9 cellular contexts compared by ENCODE assay signal in the genomic region with DNA sequence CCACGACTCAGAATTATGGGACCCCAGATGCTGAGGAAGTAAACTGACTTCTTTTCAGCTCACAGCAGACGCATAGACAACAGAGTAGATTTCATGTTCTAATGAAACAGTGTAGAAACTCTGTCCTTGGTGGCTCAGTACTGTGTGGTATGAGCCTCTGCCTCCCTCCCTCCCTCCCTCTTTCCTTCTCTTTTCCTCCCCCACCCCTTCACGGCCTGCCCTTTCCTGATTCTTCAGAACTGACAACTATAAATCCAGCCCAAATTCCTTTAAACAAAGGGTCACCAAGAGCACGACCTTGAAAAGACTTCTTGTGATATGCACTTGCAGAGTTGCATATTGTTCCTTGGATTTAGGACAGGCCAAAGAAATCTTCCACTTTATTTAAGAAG.
DNase-seq lines count a peak whose midpoint lies in the region; ATAC-seq and TF ChIP-seq lines count a peak whose summit lies in the region.
"Had no signal": no experiment of that assay in that cellular context is flagged by ENCODE, and none has a peak within 500 bp of the region (broad histone marks: within the 10 kb centered on the region; RNA-seq: fewer than 3 reads in every experiment).

No MANE protein-coding gene starts in this region.

- no TSS peak for BruUV-seq in mammary epithelial cell (replicated peaks; lab: Mats Ljungman, UMichigan)

- H3K27ac Mint-ChIP-seq in activated CD4-positive, alpha-beta T cell treated with anti-CD3 and anti-CD28 coated beads, Interleukin-2, amount 10 ng/mL, durations not matched to agents 24 days and 14 days = peak overlapping the region; percentile 83

- TF ChIP-seq CTCF in mammary epithelial cell (conservative IDR thresholded peaks at IDR 0.05 in 1 of 2, IDR thresholded peaks at IDR 0.05 in 1 of 2; ENCODE audit: extremely low read depth in 1 of 2, insufficient read depth in 1 of 2, low read depth in 1 of 2, low read length in 2 of 2) (no peak), tibial nerve (IDR thresholded peaks at IDR 0.05) (no peak)

- no peaks in the 10 kb centered on the region for H3K27me3 ChIP-seq in mammary epithelial cell (ENCODE audit: insufficient read depth, low read length)
- H3K27me3 ChIP-seq in tibial nerve = no peaks in the 10 kb centered on the region

- no peaks in the 10 kb centered on the region for H3K27me3 Mint-ChIP-seq in activated CD4-positive, alpha-beta T cell treated with anti-CD3 and anti-CD28 coated beads, Interleukin-2, amount 10 ng/mL, durations not matched to agents 24 days and 14 days

- no peak for DNase-seq in activated CD4-positive, alpha-beta T cell treated with anti-CD3 and anti-CD28 coated beads, Interleukin-2, amount 10 ng/mL, durations not matched to agents 24 days and 14 days
- DNase-seq in activated CD4-positive, alpha-beta T cell treated with anti-CD3 and anti-CD28 coated beads, Interleukin-2, amount 50 U/mL, for 48 hours = no peak
- no peak for DNase-seq in mammary epithelial cell
- DNase-seq in tibial nerve (ENCODE audit: low spot score in 2 of 2) = no peak
- DNase-seq in NCI-H446 (lab: John Stamatoyannopoulos, UW) = no peak
- DNase-seq: amniotic stem cell had no signal

- H3K4me3 Mint-ChIP-seq in activated CD4-positive, alpha-beta T cell treated with anti-CD3 and anti-CD28 coated beads, Interleukin-2, amount 10 ng/mL, durations not matched to agents 24 days and 14 days = peak overlapping the region; percentile 74

- H3K36me3 ChIP-seq in mammary epithelial cell (ENCODE audit: insufficient read depth, low read length) (no peaks in the 10 kb centered on the region), mesodermal cell (ENCODE audit: control insufficient read depth, insufficient read depth, low read length) (no peaks in the 10 kb centered on the region), tibial nerve (no peaks in the 10 kb centered on the region)

- ATAC-seq in HG03139 (IDR thresholded peaks at IDR 0.05; ENCODE audit: unreplicated experiment) = no peak
- ATAC-seq in HG02852 (IDR thresholded peaks at IDR 0.05; ENCODE audit: unreplicated experiment) = no peak

- intact Hi-C loops in activated CD4-positive, alpha-beta T cell treated with anti-CD3 and anti-CD28 coated beads, Interleukin-2, amount 10 ng/mL, durations not matched to agents 24 days and 14 days (cut with micrococcal nuclease) = loop anchor here (2.0 kb wide), 3 partner anchors 21 to 41 kb away; no protein-coding TSS in a partner anchor
- intact Hi-C loops in mammary epithelial cell (cut with micrococcal nuclease) = loop anchor here (5.0 kb wide), 2 partner anchors 161 to 231 kb away; no protein-coding TSS in a partner anchor

- peak overlapping the region; percentile 53 for H3K9ac ChIP-seq in mammary epithelial cell (ENCODE audit: insufficient read depth, low read length)

- peak overlapping the region; percentile 82 for H2AFZ ChIP-seq in mammary epithelial cell (ENCODE audit: low read depth, low read length)

- peaks cover 2% of the 10 kb centered on the region for H3K9me3 Mint-ChIP-seq in activated CD4-positive, alpha-beta T cell treated with anti-CD3 and anti-CD28 coated beads, Interleukin-2, amount 10 ng/mL, durations not matched to agents 24 days and 14 days

- H3K9me3 ChIP-seq in mammary epithelial cell (replicated peaks; ENCODE audit: insufficient read depth, low read length) (no peaks in the 10 kb centered on the region), mesodermal cell (ENCODE audit: control insufficient read depth, low read length) (no peaks in the 10 kb centered on the region), tibial nerve (no peaks in the 10 kb centered on the region)

- no peaks in the 10 kb centered on the region for H4K20me1 ChIP-seq in mammary epithelial cell (ENCODE audit: insufficient read depth, low read length)

- H3K4me3 ChIP-seq in mammary epithelial cell (replicated peaks in 1 of 3; ENCODE audit: insufficient read depth in 1 of 3, low read depth in 2 of 3, low read length in 3 of 3) (no peak overlapping the region), mesodermal cell (ENCODE audit: extremely low read depth, insufficient read depth, low read length, poor library complexity, severe bottlenecking) (no peak overlapping the region), tibial nerve (peak overlapping the region; percentile 15 to 42 (median 28))

- 0% methylated on average over 2 of the region's 4 CpGs for WGBS in mammary epithelial cell (ENCODE audit: low coverage, missing lambda C conversion rate)
- 0% methylated on average over 1 to 3 of the region's 4 CpGs for WGBS in mesodermal cell (ENCODE audit: insufficient coverage in 2 of 2), 2 experiments
- 0 to 3% methylated on average over 4 of the region's 4 CpGs for WGBS in tibial nerve, 2 donors

- in situ Hi-C loops in mammary epithelial cell (cut with MboI; ENCODE audit: low sequenced_read_pairs in 2 of 2) = no loop called here

- H3K36me3 Mint-ChIP-seq in activated CD4-positive, alpha-beta T cell treated with anti-CD3 and anti-CD28 coated beads, Interleukin-2, amount 10 ng/mL, durations not matched to agents 24 days and 14 days (ENCODE audit: low read depth) = peaks cover 51% of the 10 kb centered on the region

- TF ChIP-seq EP300 in tibial nerve (IDR thresholded peaks at IDR 0.05) = no peak

- H3K4me2 ChIP-seq in mammary epithelial cell (ENCODE audit: insufficient read depth, low read depth, low read length) = peak overlapping the region; percentile 85

- dilution Hi-C loops in mammary epithelial cell (cut with HindIII; ENCODE audit: low sequenced_read_pairs) = loop anchor here (5.0 kb wide), 1 partner anchor 64 kb away; no protein-coding TSS in a partner anchor

- CTCF ChIA-PET in mammary epithelial cell (lab: Charles Lee; ENCODE audit: low non-redundant PET) = no interaction called here

- peaks cover 70% of the 10 kb centered on the region for H3K4me1 Mint-ChIP-seq in activated CD4-positive, alpha-beta T cell treated with anti-CD3 and anti-CD28 coated beads, Interleukin-2, amount 10 ng/mL, durations not matched to agents 24 days and 14 days

- H3K27ac ChIP-seq in mammary epithelial cell (ENCODE audit: insufficient read depth, low read depth, low read length) (no peak overlapping the region), mesodermal cell (ENCODE audit: low read depth, low read length, severe bottlenecking) (peak overlapping the region; percentile 94), tibial nerve (peak overlapping the region; percentile 75 to 89 (median 82))

- peaks cover 28% of the 10 kb centered on the region for H3K4me1 ChIP-seq in mammary epithelial cell (ENCODE audit: insufficient read depth, low read length)
- H3K4me1 ChIP-seq in mesodermal cell (ENCODE audit: control insufficient read depth, insufficient read depth, low read length, poor library complexity, severe bottlenecking) = peaks cover 44% of the 10 kb centered on the region
- peaks cover 5 to 56% (median 34%) of the 10 kb centered on the region in 4 donors for H3K4me1 ChIP-seq in tibial nerve

- TF ChIP-seq POLR2A in tibial nerve (IDR thresholded peaks at IDR 0.05) = no peak

- peaks cover 9% of the 10 kb centered on the region for H3K79me2 ChIP-seq in mammary epithelial cell (ENCODE audit: insufficient read depth, low read length)

Comparison
In these comparisons a context has a peak if more than half of its experiments do, and no peak if none do; other contexts are left out.
1. H3K4me3 ChIP-seq: peak in tibial nerve (4 of 4); none in mammary epithelial cell (0 of 3) and mesodermal cell (single experiment).